In the genomic region with DNA sequence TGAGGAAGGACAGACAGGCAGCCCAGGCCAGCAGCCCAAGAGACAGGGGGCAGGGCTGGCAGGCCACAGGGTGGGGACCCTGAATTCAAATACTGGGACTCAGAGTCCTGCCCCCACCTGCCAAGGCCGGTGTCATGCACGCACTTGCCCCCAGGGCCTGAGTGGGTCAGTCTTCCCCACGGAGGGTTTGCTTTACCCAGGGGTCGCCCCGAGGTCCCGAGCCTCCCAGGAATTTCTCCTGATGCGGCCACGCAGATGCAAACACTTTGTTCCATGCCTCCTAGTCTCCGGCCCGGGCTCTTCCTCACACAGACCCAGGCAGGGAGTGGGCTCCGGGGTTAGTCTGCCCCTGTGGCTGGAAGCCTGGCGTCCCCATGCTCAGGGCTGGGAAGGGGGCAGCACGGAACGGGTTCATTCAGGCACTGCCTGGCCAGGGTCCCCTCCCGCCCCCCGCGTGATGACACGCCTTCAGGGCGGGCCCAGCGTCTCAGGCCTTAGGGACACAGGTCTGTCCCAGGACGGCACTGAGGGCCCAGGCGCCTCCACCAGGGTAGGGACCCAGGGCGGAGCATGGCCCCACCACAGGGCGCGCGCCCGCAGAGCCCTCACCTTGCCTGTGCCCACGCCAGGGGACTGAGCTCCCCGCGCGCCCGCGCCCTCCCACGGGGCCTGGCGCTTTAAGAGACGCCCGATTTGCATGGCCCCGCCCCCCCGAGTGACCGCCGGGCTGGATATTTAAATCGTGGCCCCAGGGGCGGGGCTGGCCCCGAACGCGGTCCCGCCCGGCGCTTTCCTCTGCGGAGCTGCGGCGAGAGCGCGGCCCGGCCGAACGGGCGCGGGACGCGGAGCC, we compare ENCODE assay signal across 1 cellular context.
TF ChIP-seq lines count a peak whose summit lies in the region.

A gene (plus strand): TSS at position 763 of the 850 bp plus-strand sequence. CDS start 220 bp downstream, outside the sequence.

TF ChIP-seq in HepG2, 621 proteins besides CTCF, POLR2A, EP300 and RAD21 (continued from another document and continues in another):
- TF ChIP-seq, protein P1, sequence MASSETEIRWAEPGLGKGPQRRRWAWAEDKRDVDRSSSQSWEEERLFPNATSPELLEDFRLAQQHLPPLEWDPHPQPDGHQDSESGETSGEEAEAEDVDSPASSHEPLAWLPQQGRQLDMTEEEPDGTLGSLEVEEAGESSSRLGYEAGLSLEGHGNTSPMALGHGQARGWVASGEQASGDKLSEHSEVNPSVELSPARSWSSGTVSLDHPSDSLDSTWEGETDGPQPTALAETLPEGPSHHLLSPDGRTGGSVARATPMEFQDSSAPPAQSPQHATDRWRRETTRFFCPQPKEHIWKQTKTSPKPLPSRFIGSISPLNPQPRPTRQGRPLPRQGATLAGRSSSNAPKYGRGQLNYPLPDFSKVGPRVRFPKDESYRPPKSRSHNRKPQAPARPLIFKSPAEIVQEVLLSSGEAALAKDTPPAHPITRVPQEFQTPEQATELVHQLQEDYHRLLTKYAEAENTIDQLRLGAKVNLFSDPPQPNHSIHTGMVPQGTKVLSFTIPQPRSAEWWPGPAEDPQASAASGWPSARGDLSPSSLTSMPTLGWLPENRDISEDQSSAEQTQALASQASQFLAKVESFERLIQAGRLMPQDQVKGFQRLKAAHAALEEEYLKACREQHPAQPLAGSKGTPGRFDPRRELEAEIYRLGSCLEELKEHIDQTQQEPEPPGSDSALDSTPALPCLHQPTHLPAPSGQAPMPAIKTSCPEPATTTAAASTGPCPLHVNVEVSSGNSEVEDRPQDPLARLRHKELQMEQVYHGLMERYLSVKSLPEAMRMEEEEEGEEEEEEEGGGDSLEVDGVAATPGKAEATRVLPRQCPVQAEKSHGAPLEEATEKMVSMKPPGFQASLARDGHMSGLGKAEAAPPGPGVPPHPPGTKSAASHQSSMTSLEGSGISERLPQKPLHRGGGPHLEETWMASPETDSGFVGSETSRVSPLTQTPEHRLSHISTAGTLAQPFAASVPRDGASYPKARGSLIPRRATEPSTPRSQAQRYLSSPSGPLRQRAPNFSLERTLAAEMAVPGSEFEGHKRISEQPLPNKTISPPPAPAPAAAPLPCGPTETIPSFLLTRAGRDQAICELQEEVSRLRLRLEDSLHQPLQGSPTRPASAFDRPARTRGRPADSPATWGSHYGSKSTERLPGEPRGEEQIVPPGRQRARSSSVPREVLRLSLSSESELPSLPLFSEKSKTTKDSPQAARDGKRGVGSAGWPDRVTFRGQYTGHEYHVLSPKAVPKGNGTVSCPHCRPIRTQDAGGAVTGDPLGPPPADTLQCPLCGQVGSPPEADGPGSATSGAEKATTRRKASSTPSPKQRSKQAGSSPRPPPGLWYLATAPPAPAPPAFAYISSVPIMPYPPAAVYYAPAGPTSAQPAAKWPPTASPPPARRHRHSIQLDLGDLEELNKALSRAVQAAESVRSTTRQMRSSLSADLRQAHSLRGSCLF (CRISPR knock-in tag; IDR thresholded peaks at IDR 0.05; ENCODE audit: borderline replicate concordance): no peak
- no peak for TF ChIP-seq ZNF441 (CRISPR knock-in tag; IDR thresholded peaks at IDR 0.05; ENCODE audit: borderline replicate concordance)
- TF ChIP-seq MED1 (CRISPR knock-in tag; IDR thresholded peaks at IDR 0.05): no peak
- TF ChIP-seq ZNF709 (CRISPR knock-in tag; IDR thresholded peaks at IDR 0.05): peak; percentile 45; the same call in 1 of the 2 replicates
- TF ChIP-seq SMARCC2 (IDR thresholded peaks at IDR 0.05): no peak
- TF ChIP-seq PHB2 (IDR thresholded peaks at IDR 0.05; ENCODE audit: partially characterized antibody): no peak
- no peak for TF ChIP-seq KDM1A (CRISPR knock-in tag; IDR thresholded peaks at IDR 0.05)
- TF ChIP-seq ZNF569 (CRISPR knock-in tag; IDR thresholded peaks at IDR 0.05; ENCODE audit: borderline replicate concordance): no peak
- TF ChIP-seq, protein P2, sequence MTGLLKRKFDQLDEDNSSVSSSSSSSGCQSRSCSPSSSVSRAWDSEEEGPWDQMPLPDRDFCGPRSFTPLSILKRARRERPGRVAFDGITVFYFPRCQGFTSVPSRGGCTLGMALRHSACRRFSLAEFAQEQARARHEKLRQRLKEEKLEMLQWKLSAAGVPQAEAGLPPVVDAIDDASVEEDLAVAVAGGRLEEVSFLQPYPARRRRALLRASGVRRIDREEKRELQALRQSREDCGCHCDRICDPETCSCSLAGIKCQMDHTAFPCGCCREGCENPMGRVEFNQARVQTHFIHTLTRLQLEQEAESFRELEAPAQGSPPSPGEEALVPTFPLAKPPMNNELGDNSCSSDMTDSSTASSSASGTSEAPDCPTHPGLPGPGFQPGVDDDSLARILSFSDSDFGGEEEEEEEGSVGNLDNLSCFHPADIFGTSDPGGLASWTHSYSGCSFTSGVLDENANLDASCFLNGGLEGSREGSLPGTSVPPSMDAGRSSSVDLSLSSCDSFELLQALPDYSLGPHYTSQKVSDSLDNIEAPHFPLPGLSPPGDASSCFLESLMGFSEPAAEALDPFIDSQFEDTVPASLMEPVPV (CRISPR knock-in tag; IDR thresholded peaks at IDR 0.05): no peak
- no peak for TF ChIP-seq IRX3 (CRISPR knock-in tag; IDR thresholded peaks at IDR 0.05; ENCODE audit: borderline replicate concordance, low read depth)
- peak; percentile 55; the same call in 1 of the 2 replicates for TF ChIP-seq ZNF225 (CRISPR knock-in tag; IDR thresholded peaks at IDR 0.05)
- TF ChIP-seq, protein P3, sequence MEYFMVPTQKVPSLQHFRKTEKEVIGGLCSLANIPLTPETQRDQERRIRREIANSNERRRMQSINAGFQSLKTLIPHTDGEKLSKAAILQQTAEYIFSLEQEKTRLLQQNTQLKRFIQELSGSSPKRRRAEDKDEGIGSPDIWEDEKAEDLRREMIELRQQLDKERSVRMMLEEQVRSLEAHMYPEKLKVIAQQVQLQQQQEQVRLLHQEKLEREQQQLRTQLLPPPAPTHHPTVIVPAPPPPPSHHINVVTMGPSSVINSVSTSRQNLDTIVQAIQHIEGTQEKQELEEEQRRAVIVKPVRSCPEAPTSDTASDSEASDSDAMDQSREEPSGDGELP (IDR thresholded peaks at IDR 0.05; ENCODE audit: borderline replicate concordance, low read depth): no peak
- TF ChIP-seq TEAD3 (CRISPR knock-in tag; optimal IDR thresholded peaks at IDR 0.05; ENCODE audit: borderline replicate concordance): peak; percentile 7
- TF ChIP-seq, protein P4, sequence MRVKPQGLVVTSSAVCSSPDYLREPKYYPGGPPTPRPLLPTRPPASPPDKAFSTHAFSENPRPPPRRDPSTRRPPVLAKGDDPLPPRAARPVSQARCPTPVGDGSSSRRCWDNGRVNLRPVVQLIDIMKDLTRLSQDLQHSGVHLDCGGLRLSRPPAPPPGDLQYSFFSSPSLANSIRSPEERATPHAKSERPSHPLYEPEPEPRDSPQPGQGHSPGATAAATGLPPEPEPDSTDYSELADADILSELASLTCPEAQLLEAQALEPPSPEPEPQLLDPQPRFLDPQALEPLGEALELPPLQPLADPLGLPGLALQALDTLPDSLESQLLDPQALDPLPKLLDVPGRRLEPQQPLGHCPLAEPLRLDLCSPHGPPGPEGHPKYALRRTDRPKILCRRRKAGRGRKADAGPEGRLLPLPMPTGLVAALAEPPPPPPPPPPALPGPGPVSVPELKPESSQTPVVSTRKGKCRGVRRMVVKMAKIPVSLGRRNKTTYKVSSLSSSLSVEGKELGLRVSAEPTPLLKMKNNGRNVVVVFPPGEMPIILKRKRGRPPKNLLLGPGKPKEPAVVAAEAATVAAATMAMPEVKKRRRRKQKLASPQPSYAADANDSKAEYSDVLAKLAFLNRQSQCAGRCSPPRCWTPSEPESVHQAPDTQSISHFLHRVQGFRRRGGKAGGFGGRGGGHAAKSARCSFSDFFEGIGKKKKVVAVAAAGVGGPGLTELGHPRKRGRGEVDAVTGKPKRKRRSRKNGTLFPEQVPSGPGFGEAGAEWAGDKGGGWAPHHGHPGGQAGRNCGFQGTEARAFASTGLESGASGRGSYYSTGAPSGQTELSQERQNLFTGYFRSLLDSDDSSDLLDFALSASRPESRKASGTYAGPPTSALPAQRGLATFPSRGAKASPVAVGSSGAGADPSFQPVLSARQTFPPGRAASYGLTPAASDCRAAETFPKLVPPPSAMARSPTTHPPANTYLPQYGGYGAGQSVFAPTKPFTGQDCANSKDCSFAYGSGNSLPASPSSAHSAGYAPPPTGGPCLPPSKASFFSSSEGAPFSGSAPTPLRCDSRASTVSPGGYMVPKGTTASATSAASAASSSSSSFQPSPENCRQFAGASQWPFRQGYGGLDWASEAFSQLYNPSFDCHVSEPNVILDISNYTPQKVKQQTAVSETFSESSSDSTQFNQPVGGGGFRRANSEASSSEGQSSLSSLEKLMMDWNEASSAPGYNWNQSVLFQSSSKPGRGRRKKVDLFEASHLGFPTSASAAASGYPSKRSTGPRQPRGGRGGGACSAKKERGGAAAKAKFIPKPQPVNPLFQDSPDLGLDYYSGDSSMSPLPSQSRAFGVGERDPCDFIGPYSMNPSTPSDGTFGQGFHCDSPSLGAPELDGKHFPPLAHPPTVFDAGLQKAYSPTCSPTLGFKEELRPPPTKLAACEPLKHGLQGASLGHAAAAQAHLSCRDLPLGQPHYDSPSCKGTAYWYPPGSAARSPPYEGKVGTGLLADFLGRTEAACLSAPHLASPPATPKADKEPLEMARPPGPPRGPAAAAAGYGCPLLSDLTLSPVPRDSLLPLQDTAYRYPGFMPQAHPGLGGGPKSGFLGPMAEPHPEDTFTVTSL (CRISPR knock-in tag; IDR thresholded peaks at IDR 0.05; ENCODE audit: borderline replicate concordance): no peak
- TF ChIP-seq, protein P5, sequence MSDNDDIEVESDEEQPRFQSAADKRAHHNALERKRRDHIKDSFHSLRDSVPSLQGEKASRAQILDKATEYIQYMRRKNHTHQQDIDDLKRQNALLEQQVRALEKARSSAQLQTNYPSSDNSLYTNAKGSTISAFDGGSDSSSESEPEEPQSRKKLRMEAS (IDR thresholded peaks at IDR 0.05): peak; percentile 53; the same call in 1 of the 2 replicates
- TF ChIP-seq SRSF1 (optimal IDR thresholded peaks at IDR 0.05; ENCODE audit: low read depth, low read length): no peak
- TF ChIP-seq AKAP8 (CRISPR knock-in tag; IDR thresholded peaks at IDR 0.05): no peak
- TF ChIP-seq RBM39 (IDR thresholded peaks at IDR 0.05; ENCODE audit: low read depth, low read length, poor library complexity, severe bottlenecking): peak; percentile 15
- TF ChIP-seq, protein P6, sequence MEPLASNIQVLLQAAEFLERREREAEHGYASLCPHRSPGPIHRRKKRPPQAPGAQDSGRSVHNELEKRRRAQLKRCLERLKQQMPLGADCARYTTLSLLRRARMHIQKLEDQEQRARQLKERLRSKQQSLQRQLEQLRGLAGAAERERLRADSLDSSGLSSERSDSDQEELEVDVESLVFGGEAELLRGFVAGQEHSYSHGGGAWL (CRISPR knock-in tag; IDR thresholded peaks at IDR 0.05): peak; percentile 71; the same call in 1 of the 2 replicates
- 0 out of 2 replicates have a peak, but pooled peaks have one; percentile 32 for TF ChIP-seq REPIN1 (CRISPR knock-in tag; IDR thresholded peaks at IDR 0.05; ENCODE audit: borderline replicate concordance, low read depth)
- TF ChIP-seq ZFP37 (CRISPR knock-in tag; IDR thresholded peaks at IDR 0.05; ENCODE audit: borderline replicate concordance): no peak
- TF ChIP-seq, protein P7, sequence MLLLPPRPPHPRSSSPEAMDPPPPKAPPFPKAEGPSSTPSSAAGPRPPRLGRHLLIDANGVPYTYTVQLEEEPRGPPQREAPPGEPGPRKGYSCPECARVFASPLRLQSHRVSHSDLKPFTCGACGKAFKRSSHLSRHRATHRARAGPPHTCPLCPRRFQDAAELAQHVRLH (CRISPR knock-in tag; IDR thresholded peaks at IDR 0.05; ENCODE audit: borderline replicate concordance, low read depth): no peak
- TF ChIP-seq, protein P8, sequence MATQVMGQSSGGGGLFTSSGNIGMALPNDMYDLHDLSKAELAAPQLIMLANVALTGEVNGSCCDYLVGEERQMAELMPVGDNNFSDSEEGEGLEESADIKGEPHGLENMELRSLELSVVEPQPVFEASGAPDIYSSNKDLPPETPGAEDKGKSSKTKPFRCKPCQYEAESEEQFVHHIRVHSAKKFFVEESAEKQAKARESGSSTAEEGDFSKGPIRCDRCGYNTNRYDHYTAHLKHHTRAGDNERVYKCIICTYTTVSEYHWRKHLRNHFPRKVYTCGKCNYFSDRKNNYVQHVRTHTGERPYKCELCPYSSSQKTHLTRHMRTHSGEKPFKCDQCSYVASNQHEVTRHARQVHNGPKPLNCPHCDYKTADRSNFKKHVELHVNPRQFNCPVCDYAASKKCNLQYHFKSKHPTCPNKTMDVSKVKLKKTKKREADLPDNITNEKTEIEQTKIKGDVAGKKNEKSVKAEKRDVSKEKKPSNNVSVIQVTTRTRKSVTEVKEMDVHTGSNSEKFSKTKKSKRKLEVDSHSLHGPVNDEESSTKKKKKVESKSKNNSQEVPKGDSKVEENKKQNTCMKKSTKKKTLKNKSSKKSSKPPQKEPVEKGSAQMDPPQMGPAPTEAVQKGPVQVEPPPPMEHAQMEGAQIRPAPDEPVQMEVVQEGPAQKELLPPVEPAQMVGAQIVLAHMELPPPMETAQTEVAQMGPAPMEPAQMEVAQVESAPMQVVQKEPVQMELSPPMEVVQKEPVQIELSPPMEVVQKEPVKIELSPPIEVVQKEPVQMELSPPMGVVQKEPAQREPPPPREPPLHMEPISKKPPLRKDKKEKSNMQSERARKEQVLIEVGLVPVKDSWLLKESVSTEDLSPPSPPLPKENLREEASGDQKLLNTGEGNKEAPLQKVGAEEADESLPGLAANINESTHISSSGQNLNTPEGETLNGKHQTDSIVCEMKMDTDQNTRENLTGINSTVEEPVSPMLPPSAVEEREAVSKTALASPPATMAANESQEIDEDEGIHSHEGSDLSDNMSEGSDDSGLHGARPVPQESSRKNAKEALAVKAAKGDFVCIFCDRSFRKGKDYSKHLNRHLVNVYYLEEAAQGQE (IDR thresholded peaks at IDR 0.05; ENCODE audit: borderline replicate concordance in 1 of 2, low read depth in 1 of 2, low read length in 2 of 2): no peak
- no peak for TF ChIP-seq CCAR2 (optimal IDR thresholded peaks at IDR 0.05; ENCODE audit: low read depth, low read length)
- no peak for TF ChIP-seq SOX5 (CRISPR knock-in tag; IDR thresholded peaks at IDR 0.05; ENCODE audit: borderline replicate concordance)
- TF ChIP-seq MYC (CRISPR knock-in tag; IDR thresholded peaks at IDR 0.05; ENCODE audit: borderline replicate concordance): peak; percentile 40; the same call in 1 of the 2 replicates
- TF ChIP-seq U2AF1 (optimal IDR thresholded peaks at IDR 0.05; ENCODE audit: low read depth, low read length): no peak
- no peak for TF ChIP-seq ZNF572 (CRISPR knock-in tag; IDR thresholded peaks at IDR 0.05)
- TF ChIP-seq LCORL (IDR thresholded peaks at IDR 0.05): no peak
- 0 out of 2 replicates have a peak, but pooled peaks have one; percentile 46 for TF ChIP-seq LCORL (CRISPR knock-in tag; IDR thresholded peaks at IDR 0.05)
- no peak for TF ChIP-seq SP1 (IDR thresholded peaks at IDR 0.05)
- peak; percentile 59; the same call in 1 of the 2 replicates for TF ChIP-seq SP1 (CRISPR knock-in tag; IDR thresholded peaks at IDR 0.05)
